Comparison of ENCODE assay signal across 30 cellular contexts in genomic region chr5:100772011-100772410, GRCh38.
DNase-seq lines count a peak whose midpoint lies in the region; FAIRE-seq and TF ChIP-seq lines count a peak whose summit lies in the region.
"Had no signal": no experiment of that assay in that cellular context is flagged by ENCODE, and none has a peak within 500 bp of the region (broad histone marks: within the 10 kb centered on the region; RNA-seq: fewer than 3 reads in every experiment).

No MANE protein-coding gene starts in this region.

- peak overlapping the region; percentile 17; the same call in 1 of the 2 replicates for H3K4me2 ChIP-seq in OCI-LY3 (ENCODE audit: low read length)
- H3K4me2 ChIP-seq: hepatocyte had no signal

- FAIRE-seq in kidney (lab: Jason Lieb, UNC), result no peak
- FAIRE-seq: A204.1, endothelial cell of umbilical vein had no signal

- no peaks in the 10 kb centered on the region for H3K79me2 ChIP-seq in OCI-LY3 (ENCODE audit: low read length)
- H3K79me2 ChIP-seq: hepatocyte had no signal

- no peaks in the 10 kb centered on the region for H3K9me3 Mint-ChIP-seq in nephron
- H3K9me3 Mint-ChIP-seq: activated CD4-positive, alpha-beta T cell treated with anti-CD3 and anti-CD28 coated beads, Interleukin-2, amount 10 ng/mL, durations not matched to agents 7 days and 5 days had no signal

- no peak overlapping the region for H3K4me3 Mint-ChIP-seq in nephron
- H3K4me3 Mint-ChIP-seq: activated CD4-positive, alpha-beta T cell treated with anti-CD3 and anti-CD28 coated beads, Interleukin-2, amount 10 ng/mL, durations not matched to agents 7 days and 5 days; CD4-positive, alpha-beta memory T cell had no signal

- intact Hi-C loops in kidney (cut with DNase I), result no loop called here

- peaks cover 16% of the 10 kb centered on the region for H3K4me1 ChIP-seq in HUES48 (ENCODE audit: control insufficient read depth, insufficient read depth, low read length)
- H3K4me1 ChIP-seq in OCI-LY3 (ENCODE audit: low read length), result peaks cover 48% of the 10 kb centered on the region
- H3K4me1 ChIP-seq in kidney (ENCODE audit: control insufficient read depth in 1 of 2, insufficient read depth in 1 of 2, low read depth in 1 of 2, low read length in 2 of 2), result no peaks in the 10 kb centered on the region
- H3K4me1 ChIP-seq: gastroesophageal sphincter, tibial nerve had no signal

- H3K4me3 ChIP-seq in HUES48 (ENCODE audit: low read depth, low read length), result no peak overlapping the region
- no peak overlapping the region for H3K4me3 ChIP-seq in OCI-LY3 (ENCODE audit: low read length)
- H3K4me3 ChIP-seq in kidney (ENCODE audit: low read length in 2 of 2), result no peak overlapping the region
- H3K4me3 ChIP-seq: dorsolateral prefrontal cortex, gastroesophageal sphincter, hepatocyte, spleen, tibial nerve had no signal

- no peak for TF ChIP-seq CTCF in OCI-LY3 (IDR thresholded peaks at IDR 0.05; ENCODE audit: low read depth, low read length)
- no peak for TF ChIP-seq CTCF in nephron (IDR thresholded peaks at IDR 0.05; ENCODE audit: unreplicated experiment in 3 of 3)
- no peak for TF ChIP-seq CTCF in kidney (IDR thresholded peaks at IDR 0.05; ENCODE audit: borderline replicate concordance, extremely low read depth, insufficient read depth)

- H3K9ac ChIP-seq in HUES48 (ENCODE audit: low read depth, low read length), result no peak overlapping the region
- H3K9ac ChIP-seq in OCI-LY3 (ENCODE audit: low read length), result no peak overlapping the region
- H3K9ac ChIP-seq in kidney (ENCODE audit: low read length in 2 of 2), result no peak overlapping the region

- H3K27me3 ChIP-seq in HUES48 (ENCODE audit: control insufficient read depth, insufficient read depth, low read length) (no peaks in the 10 kb centered on the region), OCI-LY3 (ENCODE audit: low read depth, low read length) (no peaks in the 10 kb centered on the region)
- H3K27me3 ChIP-seq: dorsolateral prefrontal cortex, gastroesophageal sphincter, spleen, tibial nerve had no signal

- H3K9me3 ChIP-seq in HUES48 (ENCODE audit: control insufficient read depth, insufficient read depth, low read length) (no peaks in the 10 kb centered on the region), OCI-LY3 (ENCODE audit: insufficient read depth, low read length) (no peaks in the 10 kb centered on the region), kidney (ENCODE audit: control insufficient read depth in 1 of 2, low read length in 2 of 2) (no peaks in the 10 kb centered on the region)
- H3K9me3 ChIP-seq: gastroesophageal sphincter, spleen, tibial nerve had no signal

- no peaks in the 10 kb centered on the region for H3K36me3 ChIP-seq in HUES48 (ENCODE audit: control insufficient read depth, insufficient read depth, low read length)
- H3K36me3 ChIP-seq in OCI-LY3 (replicated peaks; ENCODE audit: low read depth, low read length), result no peaks in the 10 kb centered on the region
- no peaks in the 10 kb centered on the region for H3K36me3 ChIP-seq in kidney (ENCODE audit: control insufficient read depth in 1 of 2, insufficient read depth in 2 of 2, low read length in 2 of 2)
- H3K36me3 ChIP-seq: gastroesophageal sphincter, spleen, tibial nerve, WERI-Rb-1 had no signal

- H3K4me1 Mint-ChIP-seq in nephron, result peaks cover 11% of the 10 kb centered on the region
- H3K4me1 Mint-ChIP-seq: CD4-positive, alpha-beta memory T cell had no signal

- H3K27ac Mint-ChIP-seq in nephron, result peak overlapping the region in 2 of 3 experiments; percentile 19 to 83
- H3K27ac Mint-ChIP-seq: activated CD4-positive, alpha-beta T cell treated with anti-CD3 and anti-CD28 coated beads, Interleukin-2, amount 10 ng/mL, durations not matched to agents 7 days and 5 days; CD4-positive, alpha-beta memory T cell had no signal

- DNase-seq in NCI-H1417 (lab: John Stamatoyannopoulos, UW), result peak; percentile 29 to 68 (median 31)
- no peak for DNase-seq in NCI-H1417 treated with DMSO at 0.1 percent for 48 hours (lab: John Stamatoyannopoulos, UW)
- no peak for DNase-seq in kidney
- no peak for DNase-seq in activated CD4-positive, alpha-beta T cell treated with anti-CD3 and anti-CD28 coated beads for 48 hours
- no peak for DNase-seq in NCI-H526 treated with DMSO at 0.1 percent for 48 hours (lab: John Stamatoyannopoulos, UW)
- DNase-seq: activated CD4-positive, alpha-beta T cell treated with anti-CD3 and anti-CD28 coated beads, Interleukin-2, amount 10 ng/mL, durations not matched to agents 7 days and 5 days; activated naive CD4-positive, alpha-beta T cell; activated T-cell treated with anti-CD3 and anti-CD28 coated beads, Interleukin-2, amount 50 U/mL, for 48 hours; AML-193; CD4-positive, alpha-beta memory T cell; cerebellar nuclear complex; dorsolateral prefrontal cortex; left colon; MV-4-11; NCI-H2081 treated with DMSO at 0.1 percent for 48 hours; NCI-H69; posterior cingulate gyrus; right cardiac atrium; spleen; T1000 had no signal

- H3K27ac ChIP-seq in HUES48 (ENCODE audit: low read depth, low read length), result peak overlapping the region; percentile 59
- H3K27ac ChIP-seq in OCI-LY3 (ENCODE audit: low read length), result no peak overlapping the region
- no peak overlapping the region for H3K27ac ChIP-seq in kidney (ENCODE audit: low read depth in 2 of 2, low read length in 2 of 2)
- H3K27ac ChIP-seq: dorsolateral prefrontal cortex, gastroesophageal sphincter, hepatocyte, HL-60, spleen, tibial nerve, WERI-Rb-1 had no signal

- H4K20me1 ChIP-seq in OCI-LY3 (ENCODE audit: insufficient read depth, low read length), result no peaks in the 10 kb centered on the region

- 0 out of 2 replicates have a peak overlapping the region, but pooled peaks have one; percentile 13 for H2AFZ ChIP-seq in OCI-LY3 (ENCODE audit: low read depth, low read length)
- H2AFZ ChIP-seq: hepatocyte had no signal

- no peaks in the 10 kb centered on the region for H3K36me3 Mint-ChIP-seq in nephron (ENCODE audit: low read depth)
- H3K36me3 Mint-ChIP-seq: CD4-positive, alpha-beta memory T cell had no signal

- no peaks in the 10 kb centered on the region for H3K27me3 Mint-ChIP-seq in nephron (ENCODE audit: low read depth)
- H3K27me3 Mint-ChIP-seq: CD4-positive, alpha-beta memory T cell had no signal

Comparison
In these comparisons a context has a peak if more than half of its experiments do, and no peak if none do; other contexts are left out.
1. DNase-seq: peak in NCI-H1417 (3 of 3); none in NCI-H1417 treated with DMSO at 0.1 percent for 48 hours (single experiment), kidney (single experiment), activated CD4-positive, alpha-beta T cell treated with anti-CD3 and anti-CD28 coated beads for 48 hours (single experiment) and NCI-H526 treated with DMSO at 0.1 percent for 48 hours (single experiment).